ENCODE assay signal across 1 cellular context in the genomic region with DNA sequence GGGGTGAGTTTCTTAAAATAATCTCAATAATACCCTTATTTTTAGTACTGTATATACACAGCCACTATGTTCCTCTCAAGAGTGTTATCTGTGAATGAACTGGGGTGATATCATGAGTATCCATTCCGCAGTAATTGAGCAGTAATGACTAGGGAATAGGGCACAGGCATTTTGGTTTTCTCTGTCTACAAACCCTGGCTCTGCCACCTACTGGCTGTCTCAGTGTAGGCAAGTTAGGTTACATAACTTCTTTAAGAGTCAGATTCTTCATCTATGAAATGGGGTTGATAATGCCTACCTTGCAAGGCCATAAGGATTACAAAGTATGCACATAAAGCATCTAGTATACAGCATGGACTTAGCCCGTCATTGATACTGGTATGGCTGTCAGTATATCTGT.
TF ChIP-seq lines count a peak whose summit lies in the region.

No MANE protein-coding gene starts in this region.

TF ChIP-seq in SK-N-SH, 30 proteins besides CTCF, POLR2A, EP300 and RAD21 (continued from another document):
- TF ChIP-seq, protein P1, sequence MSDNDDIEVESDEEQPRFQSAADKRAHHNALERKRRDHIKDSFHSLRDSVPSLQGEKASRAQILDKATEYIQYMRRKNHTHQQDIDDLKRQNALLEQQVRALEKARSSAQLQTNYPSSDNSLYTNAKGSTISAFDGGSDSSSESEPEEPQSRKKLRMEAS (IDR thresholded peaks at IDR 0.05; ENCODE audit: low read depth): no peak
- TF ChIP-seq, protein P2, sequence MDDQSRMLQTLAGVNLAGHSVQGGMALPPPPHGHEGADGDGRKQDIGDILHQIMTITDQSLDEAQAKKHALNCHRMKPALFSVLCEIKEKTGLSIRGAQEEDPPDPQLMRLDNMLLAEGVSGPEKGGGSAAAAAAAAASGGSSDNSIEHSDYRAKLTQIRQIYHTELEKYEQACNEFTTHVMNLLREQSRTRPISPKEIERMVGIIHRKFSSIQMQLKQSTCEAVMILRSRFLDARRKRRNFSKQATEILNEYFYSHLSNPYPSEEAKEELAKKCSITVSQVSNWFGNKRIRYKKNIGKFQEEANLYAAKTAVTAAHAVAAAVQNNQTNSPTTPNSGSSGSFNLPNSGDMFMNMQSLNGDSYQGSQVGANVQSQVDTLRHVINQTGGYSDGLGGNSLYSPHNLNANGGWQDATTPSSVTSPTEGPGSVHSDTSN (IDR thresholded peaks at IDR 0.05): no peak
